ENCODE assay signal across 9 cellular contexts in the genomic region with DNA sequence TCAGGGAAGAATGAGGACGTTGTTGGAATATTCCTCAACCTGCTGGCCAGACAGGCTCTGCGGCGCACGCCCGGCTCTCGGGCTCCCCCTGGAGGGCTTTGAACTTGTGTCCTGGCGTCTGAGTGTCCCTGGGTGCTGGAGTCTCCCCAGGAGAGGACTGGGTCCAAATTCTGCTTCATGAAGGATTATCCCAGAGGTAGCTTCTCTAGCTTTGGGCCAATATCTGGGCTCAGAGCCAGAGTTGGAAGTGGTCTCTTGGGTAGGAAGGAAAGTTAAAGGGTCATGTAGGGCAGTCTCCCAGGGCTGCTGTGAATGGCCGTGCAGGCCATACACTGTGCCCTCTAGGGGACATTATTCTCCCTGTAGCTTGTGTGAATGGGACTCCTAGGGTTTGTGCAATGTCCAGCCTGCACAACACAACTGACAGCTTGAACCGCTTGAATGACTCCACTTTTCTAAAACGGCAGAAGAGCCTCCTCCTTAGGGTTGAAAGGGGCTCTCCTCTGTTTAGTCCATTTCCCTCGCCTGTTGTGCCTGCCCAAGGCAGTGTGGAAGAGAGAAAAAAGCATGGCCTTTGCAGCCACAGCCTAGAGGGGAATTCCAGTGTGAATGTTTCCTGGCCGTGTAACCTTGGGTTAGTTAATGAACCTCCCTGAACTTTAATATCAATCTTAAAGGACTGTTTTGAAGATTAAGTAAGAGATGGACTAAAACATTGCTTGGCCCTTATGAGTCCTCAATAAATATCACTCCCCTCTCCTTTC.
A peak's percentile ranks its signal among the peaks of the same experiment; 100 is the strongest.
DNase-seq lines count a peak whose midpoint lies in the region; ATAC-seq, FAIRE-seq and TF ChIP-seq lines count a peak whose summit lies in the region.
"Had no signal": no experiment of that assay in that cellular context is flagged by ENCODE, and none has a peak within 500 bp of the region (broad histone marks: within the 10 kb centered on the region; RNA-seq: fewer than 3 reads in every experiment).

No MANE protein-coding gene starts in this region.

- no CpG with 5 or more reads among the region's 12 CpGs for WGBS in trophoblast cell (ENCODE audit: extremely low coverage, insufficient coverage, insufficient read length)

- H4K12ac ChIP-seq in trophoblast cell (ENCODE audit: low read depth, low read length): no peak overlapping the region

- no peak overlapping the region for H4K91ac ChIP-seq in trophoblast cell (ENCODE audit: low read depth, low read length)

- H3K4me3 ChIP-seq in MG63: no peak overlapping the region
- no peak overlapping the region for H3K4me3 ChIP-seq in SJSA1
- no peak overlapping the region for H3K4me3 ChIP-seq in trophoblast cell (ENCODE audit: low read depth, low read length)

- H3K79me2 ChIP-seq in trophoblast cell (ENCODE audit: control insufficient read depth, insufficient read depth, low read length, poor library complexity): no peaks in the 10 kb centered on the region

- peaks cover 18% of the 10 kb centered on the region for H3K27me3 Mint-ChIP-seq in activated naive CD8-positive, alpha-beta T cell treated with anti-CD3 and anti-CD28 coated beads for 36 hours

- no peak overlapping the region for H2BK120ac ChIP-seq in trophoblast cell (ENCODE audit: insufficient read depth, low read length, poor library complexity)

- H3K14ac ChIP-seq in trophoblast cell (ENCODE audit: low read length): no peak overlapping the region

- H3K9me3 Mint-ChIP-seq in activated naive CD8-positive, alpha-beta T cell treated with anti-CD3 and anti-CD28 coated beads for 36 hours: no peaks in the 10 kb centered on the region

- H3K23ac ChIP-seq in trophoblast cell (ENCODE audit: low read length): no peak overlapping the region

- DNase-seq in GM12892 (ENCODE audit: insufficient read length) (peak; percentile 60), MG63 (peak; percentile 72), SJSA1 (ENCODE audit: low read depth in 1 of 2, low spot score in 2 of 2) (peak; percentile 58 to 59), Right ventricle myocardium superior (peak; percentile 84), trophoblast cell (peak; percentile 79 to 88)
- peak; percentile 60 for DNase-seq in activated naive CD8-positive, alpha-beta T cell treated with anti-CD3 and anti-CD28 coated beads for 36 hours

- H2AK5ac ChIP-seq in trophoblast cell (ENCODE audit: low read length): no peak overlapping the region

- peaks cover 1% of the 10 kb centered on the region for H3K4me1 Mint-ChIP-seq in activated naive CD8-positive, alpha-beta T cell treated with anti-CD3 and anti-CD28 coated beads for 36 hours

- H3K4me3 Mint-ChIP-seq in activated naive CD8-positive, alpha-beta T cell treated with anti-CD3 and anti-CD28 coated beads for 36 hours: no peak overlapping the region

- no peak overlapping the region for H3K9ac ChIP-seq in trophoblast cell (ENCODE audit: low read length)

- no peaks in the 10 kb centered on the region for H3K36me3 Mint-ChIP-seq in activated naive CD8-positive, alpha-beta T cell treated with anti-CD3 and anti-CD28 coated beads for 36 hours

- H3K4me1 ChIP-seq in SJSA1 (replicated peaks) (no peaks in the 10 kb centered on the region; the same call in 1 of the 2 replicates), trophoblast cell (ENCODE audit: control insufficient read depth in 1 of 2, insufficient read depth in 2 of 2, low read length in 2 of 2) (peaks cover 3 to 4% of the 10 kb centered on the region in 2 experiments)

- peak; percentile 93 for FAIRE-seq in GM12892 (lab: Jason Lieb, UNC)
- FAIRE-seq: islet of Langerhans had no signal

- H2BK12ac ChIP-seq in trophoblast cell (ENCODE audit: low read length): no peak overlapping the region

- no peak overlapping the region for H4K8ac ChIP-seq in trophoblast cell (ENCODE audit: low read depth, low read length)

- H3K18ac ChIP-seq in trophoblast cell (ENCODE audit: low read length): no peak overlapping the region

- H3K27me3 ChIP-seq in MG63 (no peaks in the 10 kb centered on the region), SJSA1 (replicated peaks) (no peaks in the 10 kb centered on the region), trophoblast cell (ENCODE audit: insufficient read depth, low read length) (no peaks in the 10 kb centered on the region)

- no peak overlapping the region for H3K27ac Mint-ChIP-seq in activated naive CD8-positive, alpha-beta T cell treated with anti-CD3 and anti-CD28 coated beads for 36 hours

- H2AFZ ChIP-seq in trophoblast cell (ENCODE audit: insufficient read depth, low read length, poor library complexity): no peak overlapping the region

- no peaks in the 10 kb centered on the region for H3K79me1 ChIP-seq in trophoblast cell (ENCODE audit: low read length)

- H3K4ac ChIP-seq in trophoblast cell (ENCODE audit: low read depth, low read length): no peak overlapping the region

- no peak for TF ChIP-seq POLR2A in GM12892 (IDR thresholded peaks at IDR 0.05; ENCODE audit: low read depth, low read length)

- H2BK5ac ChIP-seq in trophoblast cell (ENCODE audit: low read depth, low read length, poor library complexity): no peak overlapping the region

- intact Hi-C loops in Right ventricle myocardium superior (cut with DNase I): no loop called here

- ATAC-seq in Right ventricle myocardium superior (ENCODE audit: poor library complexity): peak; percentile 91
- ATAC-seq in HG02610 (IDR thresholded peaks at IDR 0.05; ENCODE audit: unreplicated experiment): no peak

- H3K36me3 ChIP-seq in MG63: no peaks in the 10 kb centered on the region
- no peaks in the 10 kb centered on the region for H3K36me3 ChIP-seq in SJSA1
- no peaks in the 10 kb centered on the region for H3K36me3 ChIP-seq in trophoblast cell (ENCODE audit: control insufficient read depth in 1 of 2, insufficient read depth in 2 of 2, low read length in 2 of 2)

- H3K27ac ChIP-seq in 22Rv1: no peak overlapping the region
- H3K27ac ChIP-seq in SJSA1: no peak overlapping the region
- no peak overlapping the region for H3K27ac ChIP-seq in trophoblast cell (ENCODE audit: low read depth, low read length)

- TF ChIP-seq CTCF in 22Rv1 (IDR thresholded peaks at IDR 0.05): peak; percentile 99

- H3K9me3 ChIP-seq in MG63: no peaks in the 10 kb centered on the region
- no peaks in the 10 kb centered on the region for H3K9me3 ChIP-seq in SJSA1 (replicated peaks)
- H3K9me3 ChIP-seq in trophoblast cell (ENCODE audit: insufficient read depth, low read depth, low read length): no peaks in the 10 kb centered on the region

- H3K4me2 ChIP-seq in trophoblast cell (ENCODE audit: low read length): no peak overlapping the region
